8 cellular contexts compared by ENCODE assay signal in the genomic region with DNA sequence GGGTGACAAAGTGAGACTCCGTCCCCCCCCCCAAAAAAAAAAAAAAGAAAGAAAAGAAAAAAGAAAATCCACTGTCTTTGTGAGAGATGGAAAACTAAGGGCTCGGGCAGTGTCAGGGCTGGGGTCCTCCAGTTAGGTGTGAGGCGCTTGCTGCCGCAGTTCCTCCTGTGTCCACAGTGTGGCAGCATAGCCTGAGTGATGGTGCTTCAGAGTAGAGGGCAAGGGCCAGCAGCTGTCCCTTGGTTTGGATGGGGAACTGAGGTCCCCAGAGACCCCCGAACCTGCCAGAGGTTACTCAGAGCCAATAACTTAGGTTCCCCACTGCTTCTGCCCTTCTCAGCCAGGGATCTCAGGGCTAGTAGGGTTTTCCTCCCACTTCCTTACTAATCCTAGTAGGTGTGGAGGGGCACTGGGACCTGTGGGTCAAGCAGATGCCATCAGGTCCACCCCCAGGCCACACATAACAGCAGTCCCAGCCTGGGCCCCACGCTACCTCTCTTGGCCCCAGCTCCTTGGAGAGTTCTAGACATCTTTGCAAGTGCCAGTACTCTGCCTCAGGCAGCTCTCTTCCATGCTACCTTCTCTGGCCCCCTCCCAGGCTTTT. TPM values are rescaled to one million over a fixed set of nuclear protein-coding genes. Genes with fewer than 3 reads are reported as not detected.
A peak's percentile ranks its signal among the peaks of the same experiment; 100 is the strongest.
DNase-seq lines count a peak whose midpoint lies in the region; ATAC-seq, FAIRE-seq and TF ChIP-seq lines count a peak whose summit lies in the region.

No MANE protein-coding gene starts in this region.

- H3K36me3 ChIP-seq in bronchial epithelial cell (ENCODE audit: control insufficient read depth, insufficient read depth, low read length) (no peaks in the 10 kb centered on the region), keratinocyte (ENCODE audit: control insufficient read depth in 2 of 2, extremely low read depth in 1 of 2, insufficient read depth in 2 of 2, low read length in 2 of 2) (no peaks in the 10 kb centered on the region)

- POLR2A ChIA-PET in activated B cell treated with CpG ODN at 0.5 μM for 24 hours (lab: Charles Lee): interaction anchor here (0.7 to 1.1 kb wide), 2 partner anchors 33 to 124 kb away, joined by 3 read pairs; no protein-coding TSS in a partner anchor

- CTCF ChIA-PET in activated B cell treated with CpG ODN at 0.5 μM for 24 hours (lab: Charles Lee): interaction anchor here (0.9 to 1.5 kb wide), 4 partner anchors 20 to 75 kb away, joined by 3 to 4 read pairs (median 4); no protein-coding TSS in a partner anchor

- H3K9me3 Mint-ChIP-seq in activated B cell treated with CpG ODN at 0.5 μM for 24 hours: no peaks in the 10 kb centered on the region

- no peak overlapping the region for H3K27ac Mint-ChIP-seq in activated B cell treated with CpG ODN at 0.5 μM for 24 hours

- no peaks in the 10 kb centered on the region for H3K9me1 ChIP-seq in keratinocyte (ENCODE audit: control insufficient read depth, extremely low read depth, insufficient read depth, low read length)

- dilution Hi-C loops in keratinocyte (cut with MboI; ENCODE audit: extremely low pct_ligation_motif_present, low sequenced_read_pairs): no loop called here

- ATAC-seq in activated B cell treated with CpG ODN at 0.5 μM for 24 hours (ENCODE audit: low read depth) (peak; percentile 98), GM19455 (IDR thresholded peaks at IDR 0.05; ENCODE audit: unreplicated experiment) (no peak)

- H3K4me1 Mint-ChIP-seq in activated B cell treated with CpG ODN at 0.5 μM for 24 hours: peaks cover 5% of the 10 kb centered on the region

- H3K4me3 ChIP-seq in bronchial epithelial cell (ENCODE audit: low read depth, low read length) (no peak overlapping the region), keratinocyte (ENCODE audit: control insufficient read depth in 2 of 3, extremely low read depth in 1 of 3, insufficient read depth in 2 of 3, low read depth in 1 of 3, low read length in 3 of 3) (no peak overlapping the region)

- no peak for TF ChIP-seq CTCF in activated B cell treated with CpG ODN at 0.5 μM for 24 hours (IDR thresholded peaks at IDR 0.05)
- peak; percentile 99 for TF ChIP-seq CTCF in bronchial epithelial cell (IDR thresholded peaks at IDR 0.05; ENCODE audit: insufficient read depth, low read length, severe bottlenecking)
- peak; percentile 96 to 98 (median 98) for TF ChIP-seq CTCF in keratinocyte (optimal IDR thresholded peaks at IDR 0.05 in 1 of 3, IDR thresholded peaks at IDR 0.05 in 1 of 3, conservative IDR thresholded peaks at IDR 0.05 in 1 of 3; ENCODE audit: extremely low read depth in 1 of 3, insufficient read depth in 2 of 3, low read length in 3 of 3)

- no peak overlapping the region for H2AFZ ChIP-seq in keratinocyte (ENCODE audit: control insufficient read depth, low read length)

- H3K27me3 Mint-ChIP-seq in activated B cell treated with CpG ODN at 0.5 μM for 24 hours: no peaks in the 10 kb centered on the region

- peak; percentile 70 for FAIRE-seq in bronchial epithelial cell (lab: Jason Lieb, UNC)
- peak; percentile 51 for FAIRE-seq in keratinocyte (lab: Jason Lieb, UNC)

- DNase-seq in DMS153 treated with DMSO at 0.1 percent for 48 hours (lab: John Stamatoyannopoulos, UW; ENCODE audit: unreplicated experiment): peak; percentile 4
- no peak for DNase-seq in DMS153 (lab: John Stamatoyannopoulos, UW)
- peak; percentile 55 for DNase-seq in NCI-H1105 (lab: John Stamatoyannopoulos, UW)
- peak; percentile 64 for DNase-seq in activated B cell treated with CpG ODN at 0.5 μM for 24 hours
- peak; percentile 48 for DNase-seq in bronchial epithelial cell (ENCODE audit: low read depth)
- DNase-seq in keratinocyte (ENCODE audit: low read depth, low spot score): peak; percentile 15
- DNase-seq in stimulated activated CD4-positive, alpha-beta T cell treated with anti-CD3 and anti-CD28 coated beads, Interleukin-2, amount 100 ng/mL, for 24 hours: peak; percentile 79 to 83

- intact Hi-C loops in activated B cell treated with CpG ODN at 0.5 μM for 24 hours (cut with micrococcal nuclease): loop anchor here (1.0 to 2.0 kb wide), 2 partner anchors 35 to 76 kb away; a partner anchor contains a TSS

- H3K9me3 ChIP-seq in keratinocyte (ENCODE audit: control insufficient read depth, low read depth, low read length): no peaks in the 10 kb centered on the region

- H3K27me3 ChIP-seq in bronchial epithelial cell (ENCODE audit: control insufficient read depth, insufficient read depth, low read length): no peaks in the 10 kb centered on the region
- no peaks in the 10 kb centered on the region for H3K27me3 ChIP-seq in keratinocyte (ENCODE audit: control insufficient read depth, extremely low read depth, insufficient read depth, low read length)

- no peak overlapping the region for H3K4me3 Mint-ChIP-seq in activated B cell treated with CpG ODN at 0.5 μM for 24 hours

- H3K9ac ChIP-seq in keratinocyte (ENCODE audit: control insufficient read depth, extremely low read depth, insufficient read depth, low read length): no peak overlapping the region

- no peaks in the 10 kb centered on the region for H4K20me1 ChIP-seq in keratinocyte (ENCODE audit: control insufficient read depth, extremely low read depth, insufficient read depth, low read length)

- no peak overlapping the region for H3K4me2 ChIP-seq in keratinocyte (ENCODE audit: control insufficient read depth, extremely low read depth, insufficient read depth, low read depth, low read length)

- no peaks in the 10 kb centered on the region for H3K79me2 ChIP-seq in keratinocyte (ENCODE audit: control insufficient read depth, insufficient read depth, low read length)

- H3K36me3 Mint-ChIP-seq in activated B cell treated with CpG ODN at 0.5 μM for 24 hours (ENCODE audit: low read depth): peaks cover under 1% of the 10 kb centered on the region

- H3K4me1 ChIP-seq in keratinocyte (ENCODE audit: control insufficient read depth, extremely low read depth, insufficient read depth, low read length): no peaks in the 10 kb centered on the region

- H3K27ac ChIP-seq in keratinocyte (ENCODE audit: control insufficient read depth, insufficient read depth, low read length): no peak overlapping the region

RNA-seq across cellular contexts. Expression of a gene that starts 7.9 kb away (rescaled TPM):
- total RNA-seq in activated B cell treated with CpG ODN at 0.5 μM for 24 hours: 9.7 and 10.5 TPM in 2 replicates
- 20.0 and 23.2 TPM in 2 replicates for total RNA-seq in bronchial epithelial cell
- 13.8 to 24.7 TPM (median 22.6 TPM) in 3 replicates for polyA plus RNA-seq in keratinocyte
- 4.3 TPM for polyA plus RNA-seq in keratinocyte (2011; ENCODE audit: low read depth)
- 13.0 and 26.4 TPM in 2 replicates for polyA plus RNA-seq in keratinocyte (2011; cell fraction: cytosol; rRNA removed)
- polyA plus RNA-seq in keratinocyte (2011; cell fraction: nucleus; rRNA removed): 29.1 and 37.8 TPM in 2 replicates
- 9.8 and 22.3 TPM in 2 replicates for polyA plus RNA-seq in keratinocyte (2012; ENCODE audit: low replicate concordance)
- polyA minus RNA-seq in keratinocyte: 25.2 to 45.1 TPM (median 34.6 TPM) in 3 replicates
- 54.5 TPM for polyA minus RNA-seq in keratinocyte (2011; cell fraction: cytosol; rRNA and poly(A)+ RNA removed)
- 32.7 and 34.8 TPM in 2 replicates for polyA minus RNA-seq in keratinocyte (2011; cell fraction: nucleus; rRNA and poly(A)+ RNA removed)

RNA-seq across cellular contexts. Expression of a gene that starts 33.9 kb away (rescaled TPM):
- 72.8 and 74.6 TPM in 2 replicates for total RNA-seq in activated B cell treated with CpG ODN at 0.5 μM for 24 hours
- total RNA-seq in bronchial epithelial cell: 96.3 and 104 TPM in 2 replicates
- polyA plus RNA-seq in keratinocyte: 41.5 to 71.3 TPM (median 50.2 TPM) in 3 replicates
- 17.1 TPM for polyA plus RNA-seq in keratinocyte (2011; ENCODE audit: low read depth)
- polyA plus RNA-seq in keratinocyte (2011; cell fraction: cytosol; rRNA removed): 51.0 and 54.6 TPM in 2 replicates
- polyA plus RNA-seq in keratinocyte (2011; cell fraction: nucleus; rRNA removed): 30.2 and 31.4 TPM in 2 replicates
- 27.8 and 45.8 TPM in 2 replicates for polyA plus RNA-seq in keratinocyte (2012; ENCODE audit: low replicate concordance)
- polyA minus RNA-seq in keratinocyte: 85.6 to 109 TPM (median 91.2 TPM) in 3 replicates
- 113 TPM for polyA minus RNA-seq in keratinocyte (2011; cell fraction: cytosol; rRNA and poly(A)+ RNA removed)
- polyA minus RNA-seq in keratinocyte (2011; cell fraction: nucleus; rRNA and poly(A)+ RNA removed): 29.6 and 33.9 TPM in 2 replicates

RNA-seq across cellular contexts. Expression of a gene that starts 41.0 kb away (rescaled TPM):
- total RNA-seq in activated B cell treated with CpG ODN at 0.5 μM for 24 hours (291 and 301 TPM in 2 replicates), bronchial epithelial cell (339 and 517 TPM in 2 replicates)
- polyA plus RNA-seq in keratinocyte: 376 to 509 TPM (median 404 TPM) in 3 replicates
- 190 TPM for polyA plus RNA-seq in keratinocyte (2011; ENCODE audit: low read depth)
- polyA plus RNA-seq in keratinocyte (2011; cell fraction: cytosol; rRNA removed): 385 and 410 TPM in 2 replicates
- 632 and 753 TPM in 2 replicates for polyA plus RNA-seq in keratinocyte (2011; cell fraction: nucleus; rRNA removed)
- polyA plus RNA-seq in keratinocyte (2012; ENCODE audit: low replicate concordance): 196 and 509 TPM in 2 replicates
- polyA minus RNA-seq in keratinocyte: 589 to 1,561 TPM (median 721 TPM) in 3 replicates
- 529 TPM for polyA minus RNA-seq in keratinocyte (2011; cell fraction: cytosol; rRNA and poly(A)+ RNA removed)
- 248 and 269 TPM in 2 replicates for polyA minus RNA-seq in keratinocyte (2011; cell fraction: nucleus; rRNA and poly(A)+ RNA removed)

RNA-seq across cellular contexts. Expression of a gene that starts 42.9 kb away (rescaled TPM):
- total RNA-seq in activated B cell treated with CpG ODN at 0.5 μM for 24 hours (5.6 and 8.8 TPM in 2 replicates), bronchial epithelial cell (21.1 and 23.0 TPM in 2 replicates)
- polyA plus RNA-seq in keratinocyte: 7.9 to 12.8 TPM (median 9.1 TPM) in 3 replicates
- 5.2 TPM for polyA plus RNA-seq in keratinocyte (2011; ENCODE audit: low read depth)
- polyA plus RNA-seq in keratinocyte (2011; cell fraction: cytosol; rRNA removed): 3.8 and 9.5 TPM in 2 replicates
- 40.0 and 41.1 TPM in 2 replicates for polyA plus RNA-seq in keratinocyte (2011; cell fraction: nucleus; rRNA removed)
- 11.2 and 12.3 TPM in 2 replicates for polyA plus RNA-seq in keratinocyte (2012; ENCODE audit: low replicate concordance)
- 6.4 to 12.0 TPM (median 8.4 TPM) in 3 replicates for polyA minus RNA-seq in keratinocyte
- polyA minus RNA-seq in keratinocyte (2011; cell fraction: cytosol; rRNA and poly(A)+ RNA removed): 15.5 TPM
- 29.0 and 30.2 TPM in 2 replicates for polyA minus RNA-seq in keratinocyte (2011; cell fraction: nucleus; rRNA and poly(A)+ RNA removed)
